ENCODE assay signal across 10 cellular contexts in the genomic region with DNA sequence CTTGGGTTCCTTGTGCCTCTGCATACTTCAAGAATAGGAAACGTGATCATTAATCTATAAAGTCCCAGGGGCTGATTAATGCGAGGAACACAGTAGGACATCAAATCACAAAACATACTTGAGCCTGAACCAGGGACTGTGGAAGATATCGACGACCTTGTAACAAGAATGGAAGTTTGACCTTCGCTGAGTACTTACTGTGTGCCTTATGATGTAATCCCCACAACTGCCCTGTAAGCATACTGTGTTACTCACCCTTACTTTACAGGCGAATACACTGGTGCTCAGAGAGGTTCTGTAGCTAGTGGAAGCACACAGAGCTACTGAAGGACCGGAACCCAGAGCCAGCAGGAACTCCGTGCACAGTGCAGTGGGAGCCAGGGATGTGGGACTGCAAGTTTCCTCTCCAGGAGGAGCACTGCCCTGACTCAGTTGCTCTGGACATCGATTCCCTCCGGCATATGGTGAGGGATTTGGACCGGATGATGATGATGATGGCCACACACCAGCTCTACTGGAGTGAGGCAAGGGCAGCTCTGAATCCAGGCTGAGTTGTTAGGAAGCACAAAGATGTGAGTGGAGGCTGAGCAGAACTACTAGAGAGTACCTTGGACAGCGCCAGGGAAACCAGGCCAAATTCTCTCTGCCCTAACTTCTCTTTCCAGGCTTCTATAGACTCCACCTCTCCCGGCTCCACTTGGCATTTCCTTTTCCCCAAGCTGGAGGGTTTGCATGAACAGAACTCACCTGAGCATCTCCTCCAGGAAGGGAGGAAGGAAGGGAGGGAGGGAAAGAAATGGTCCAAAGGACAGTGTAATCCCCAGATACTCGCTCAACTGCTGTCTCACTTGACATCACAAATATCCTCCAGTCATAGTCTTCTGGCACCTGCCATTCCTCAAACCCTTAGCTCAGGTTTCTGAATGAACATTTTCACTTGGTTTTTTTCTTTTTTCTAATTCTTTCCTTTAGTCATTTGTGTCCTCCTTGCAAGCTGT. TPM values are rescaled to one million over a fixed set of nuclear protein-coding genes. Genes with fewer than 3 reads are reported as not detected.
DNase-seq lines count a peak whose midpoint lies in the region; ATAC-seq, FAIRE-seq and TF ChIP-seq lines count a peak whose summit lies in the region.
"Had no signal": no experiment of that assay in that cellular context is flagged by ENCODE, and none has a peak within 500 bp of the region (broad histone marks: within the 10 kb centered on the region; RNA-seq: fewer than 3 reads in every experiment).

No MANE protein-coding gene starts in this region.

- H3K36me3 ChIP-seq in HUES48 (ENCODE audit: control insufficient read depth, insufficient read depth, low read length) (no peaks in the 10 kb centered on the region), astrocyte (ENCODE audit: insufficient read depth, low read length) (no peaks in the 10 kb centered on the region), MM.1S (replicated peaks; ENCODE audit: insufficient read depth, low read length) (no peaks in the 10 kb centered on the region)

- no peak overlapping the region for H2AFZ ChIP-seq in astrocyte (ENCODE audit: low read depth, low read length)
- no peak overlapping the region for H2AFZ ChIP-seq in MM.1S (ENCODE audit: low read length)

- H3K9me3 Mint-ChIP-seq in astrocyte (ENCODE audit: unreplicated experiment): no peaks in the 10 kb centered on the region
- no peaks in the 10 kb centered on the region for H3K9me3 Mint-ChIP-seq in T-helper 2 cell treated with Interferon-gamma antibody and Interleukin-4, amounts not matched to agents 5 μg/mL and 100 μg/mL, for 36 hours

- H3K9me3 ChIP-seq in HUES48 (ENCODE audit: control insufficient read depth, insufficient read depth, low read length) (no peaks in the 10 kb centered on the region), astrocyte (ENCODE audit: insufficient read depth, low read depth, low read length) (no peaks in the 10 kb centered on the region), MM.1S (replicated peaks; ENCODE audit: insufficient read depth, low read length) (no peaks in the 10 kb centered on the region)

- no peak for ATAC-seq in HG03135 (IDR thresholded peaks at IDR 0.05; ENCODE audit: unreplicated experiment)

- no peak overlapping the region for H3K4me2 ChIP-seq in astrocyte (ENCODE audit: low read length)
- no peak overlapping the region for H3K4me2 ChIP-seq in MM.1S (ENCODE audit: low read depth, low read length)

- no peak for FAIRE-seq in astrocyte (lab: Jason Lieb, UNC)
- FAIRE-seq: TTC549 had no signal

- peaks cover 6% of the 10 kb centered on the region; the same call in 1 of the 2 replicates for H3K4me1 ChIP-seq in HUES48 (ENCODE audit: control insufficient read depth, insufficient read depth, low read length)
- H3K4me1 ChIP-seq in astrocyte (ENCODE audit: insufficient read depth, low read length): peaks cover 10% of the 10 kb centered on the region
- H3K4me1 ChIP-seq in MM.1S (ENCODE audit: low read length): no peaks in the 10 kb centered on the region

- no peak overlapping the region for H3K9ac ChIP-seq in HUES48 (ENCODE audit: low read depth, low read length)
- no peak overlapping the region for H3K9ac ChIP-seq in astrocyte (ENCODE audit: low read length)
- H3K9ac ChIP-seq in MM.1S (ENCODE audit: low read length): no peak overlapping the region

- H4K20me1 ChIP-seq in astrocyte (ENCODE audit: insufficient read depth, low read length): no peaks in the 10 kb centered on the region
- H4K20me1 ChIP-seq in MM.1S (ENCODE audit: insufficient read depth, low read length): no peaks in the 10 kb centered on the region

- H3K27ac ChIP-seq in HUES48 (ENCODE audit: low read depth, low read length): no peak overlapping the region
- H3K27ac ChIP-seq in astrocyte (ENCODE audit: low read depth, low read length): no peak overlapping the region
- H3K27ac ChIP-seq in MM.1S (ENCODE audit: low read length): no peak overlapping the region

- DNase-seq in AG10803 (ENCODE audit: low read depth) (peak; percentile 66), astrocyte (ENCODE audit: low read depth) (peak; percentile 52), islet precursor cell (peak; percentile 73), MM.1S (no peak), GM20000 (ENCODE audit: low spot score) (no peak)
- no peak for DNase-seq in T-helper 2 cell treated with Interferon-gamma antibody and Interleukin-4, amounts not matched to agents 5 μg/mL and 100 μg/mL, for 36 hours (ENCODE audit: low spot score)
- DNase-seq: NCI-H146 had no signal

- H3K4me1 Mint-ChIP-seq in astrocyte (ENCODE audit: low read depth, unreplicated experiment): peaks cover 3% of the 10 kb centered on the region
- H3K4me1 Mint-ChIP-seq in T-helper 2 cell treated with Interferon-gamma antibody and Interleukin-4, amounts not matched to agents 5 μg/mL and 100 μg/mL, for 36 hours (ENCODE audit: low read depth): peaks cover 1% of the 10 kb centered on the region

- no peak for TF ChIP-seq CTCF in AG10803 (conservative IDR thresholded peaks at IDR 0.05; ENCODE audit: low read length)
- TF ChIP-seq CTCF in astrocyte (IDR thresholded peaks at IDR 0.05; ENCODE audit: insufficient read depth, low read depth, low read length): no peak
- no peak for TF ChIP-seq CTCF in MM.1S (IDR thresholded peaks at IDR 0.05; ENCODE audit: low read length)
- no peak for TF ChIP-seq CTCF in GM20000 (IDR thresholded peaks at IDR 0.05; ENCODE audit: extremely low read depth, missing control alignments)

- H3F3A ChIP-seq in MM.1S (ENCODE audit: insufficient read depth, low read length): no peaks in the 10 kb centered on the region

- peaks cover 1% of the 10 kb centered on the region for H3K36me3 Mint-ChIP-seq in astrocyte (ENCODE audit: low read depth, unreplicated experiment)
- no peaks in the 10 kb centered on the region for H3K36me3 Mint-ChIP-seq in T-helper 2 cell treated with Interferon-gamma antibody and Interleukin-4, amounts not matched to agents 5 μg/mL and 100 μg/mL, for 36 hours (ENCODE audit: low read depth)

- H3K27me3 ChIP-seq in HUES48 (ENCODE audit: control insufficient read depth, insufficient read depth, low read length) (peaks cover 72% of the 10 kb centered on the region), astrocyte (ENCODE audit: insufficient read depth, low read length) (peaks cover 50% of the 10 kb centered on the region), MM.1S (replicated peaks; ENCODE audit: insufficient read depth, low read length) (no peaks in the 10 kb centered on the region)

- H3K79me2 ChIP-seq in astrocyte (ENCODE audit: insufficient read depth, low read length) (no peaks in the 10 kb centered on the region), MM.1S (ENCODE audit: low read length) (no peaks in the 10 kb centered on the region)

- H3K9me2 ChIP-seq in MM.1S (replicated peaks; ENCODE audit: insufficient read depth, low read length): no peaks in the 10 kb centered on the region

- no peak overlapping the region for H3K27ac Mint-ChIP-seq in astrocyte (ENCODE audit: unreplicated experiment)
- no peak overlapping the region for H3K27ac Mint-ChIP-seq in T-helper 2 cell treated with Interferon-gamma antibody and Interleukin-4, amounts not matched to agents 5 μg/mL and 100 μg/mL, for 36 hours

- peak overlapping the region; percentile 62 for H3K4me3 Mint-ChIP-seq in astrocyte (ENCODE audit: unreplicated experiment)
- no peak overlapping the region for H3K4me3 Mint-ChIP-seq in T-helper 2 cell treated with Interferon-gamma antibody and Interleukin-4, amounts not matched to agents 5 μg/mL and 100 μg/mL, for 36 hours

- H3K27me3 Mint-ChIP-seq in astrocyte (ENCODE audit: low read depth, unreplicated experiment): peaks cover 69% of the 10 kb centered on the region
- H3K27me3 Mint-ChIP-seq in T-helper 2 cell treated with Interferon-gamma antibody and Interleukin-4, amounts not matched to agents 5 μg/mL and 100 μg/mL, for 36 hours (ENCODE audit: low read depth): peaks cover 63% of the 10 kb centered on the region

- H3K4me3 ChIP-seq in AG10803 (ENCODE audit: low read length): no peak overlapping the region
- H3K4me3 ChIP-seq in HUES48 (ENCODE audit: low read depth, low read length): 0 out of 2 replicates have a peak overlapping the region, but pooled peaks have one; percentile 58
- no peak overlapping the region for H3K4me3 ChIP-seq in astrocyte (ENCODE audit: insufficient read depth, low read depth, low read length)
- H3K4me3 ChIP-seq in MM.1S (ENCODE audit: low read length): no peak overlapping the region

RNA-seq across cellular contexts. Expression of a gene that starts 1.5 kb away (rescaled TPM):
- total RNA-seq in astrocyte: 2.0 and 2.2 TPM in 2 replicates

Comparison
In these comparisons a context has a peak if more than half of its experiments do, and no peak if none do; other contexts are left out.
1. DNase-seq: peak in AG10803 (single experiment), astrocyte (single experiment) and islet precursor cell (single experiment); none in MM.1S (single experiment), GM20000 (single experiment) and T-helper 2 cell treated with Interferon-gamma antibody and Interleukin-4, amounts not matched to agents 5 μg/mL and 100 μg/mL, for 36 hours (single experiment).